Comparison of ENCODE assay signal across 17 cellular contexts in genomic region chr2:25202290-25202689, GRCh38.
"Had no signal": no experiment of that assay in that cellular context is flagged by ENCODE, and none has a peak within 500 bp of the region (broad histone marks: within the 10 kb centered on the region; RNA-seq: fewer than 3 reads in every experiment).

No MANE protein-coding gene starts in this region.

- H3K4me1 ChIP-seq: lower lobe of right lung had no signal

- H3K9me3 Mint-ChIP-seq: activated naive CD4-positive, alpha-beta T cell treated with anti-CD3 and anti-CD28 coated beads, Interleukin-2, amount 50 U/mL, for 72 hours; natural killer cell had no signal

- H3K4me1 Mint-ChIP-seq: natural killer cell had no signal

- H3K36me3 Mint-ChIP-seq: activated naive CD4-positive, alpha-beta T cell treated with anti-CD3 and anti-CD28 coated beads, Interleukin-2, amount 50 U/mL, for 72 hours; natural killer cell had no signal

- H3K36me3 ChIP-seq: lower lobe of right lung, transverse colon had no signal

- H3K9me3 ChIP-seq: lower lobe of right lung, transverse colon had no signal

- ATAC-seq: activated CD4-positive, CD25-positive, alpha-beta regulatory T cell treated with anti-CD3 and anti-CD28 coated beads, Interleukin-2, amount 50 U/mL, for 24 hours; left colon; natural killer cell had no signal

- H3K4me3 Mint-ChIP-seq: natural killer cell had no signal

- H3K27ac Mint-ChIP-seq: natural killer cell had no signal

- DNase-seq: activated gamma-delta T cell treated with Interleukin-2 at 50 U/mL for 16 hours; cerebellar nuclear complex; cortex of kidney; erythroblast; foreskin melanocyte; glutamatergic neuron; hypothalamus; islet precursor cell; left colon; lower lobe of right lung; natural killer cell; nucleus accumbens; stimulated activated naive CD4-positive, alpha-beta T cell treated with Interleukin-2 at 50 U/mL for 16 hours; SW 1271; transverse colon had no signal

- H3K4me3 ChIP-seq: lower lobe of right lung, transverse colon had no signal

- H3K27ac ChIP-seq: lower lobe of right lung, transverse colon had no signal
